ENCODE assay signal across 8 cellular contexts in genomic region chr16:228917-229730, GRCh38. TPM values are rescaled to one million over a fixed set of nuclear protein-coding genes. Genes with fewer than 3 reads are reported as not detected.
DNase-seq lines count a peak whose midpoint lies in the region; ATAC-seq and TF ChIP-seq lines count a peak whose summit lies in the region.

LUC7L (minus strand) TSS chr16:229449; CDS start chr16:229339, 110 bp downstream.

- no peaks in the 10 kb centered on the region for H3K9me3 Mint-ChIP-seq in activated naive CD4-positive, alpha-beta T cell treated with anti-CD3 and anti-CD28 coated beads, Interleukin-2, amount 50 U/mL, for 24 hours

- H3K4me3 ChIP-seq in HFF-Myc (replicated peaks; ENCODE audit: low read depth, low read length) (peak within 1 kb of the TSS; percentile 98), NB4 (ENCODE audit: low read depth, low read length) (peak within 1 kb of the TSS; percentile 92), suprapubic skin (peak within 1 kb of the TSS; percentile 74)

- no peaks in the 10 kb centered on the region for H3K9me3 ChIP-seq in suprapubic skin

- 7% methylated on average over 19 of the region's 84 CpGs for WGBS in suprapubic skin

- DNase-seq in GM03348 (ENCODE audit: low spot score) (peak; percentile 97), HFF-Myc (ENCODE audit: extremely low read depth, low read depth) (peak; percentile 40), NB4 (ENCODE audit: low read depth) (peak; percentile 85), globus pallidus (ENCODE audit: low spot score) (peak; percentile 89), occipital lobe (lab: John Stamatoyannopoulos, UW) (peak; percentile 84), suprapubic skin (ENCODE audit: low spot score in 2 of 2) (peak; percentile 90 to 93)

- H3K36me3 Mint-ChIP-seq in activated naive CD4-positive, alpha-beta T cell treated with anti-CD3 and anti-CD28 coated beads, Interleukin-2, amount 50 U/mL, for 24 hours, result peaks cover 4% of the 10 kb centered on the region

- H3K27me3 Mint-ChIP-seq in activated naive CD4-positive, alpha-beta T cell treated with anti-CD3 and anti-CD28 coated beads, Interleukin-2, amount 50 U/mL, for 24 hours, result no peaks in the 10 kb centered on the region

- peaks cover 27% of the 10 kb centered on the region for H3K4me1 ChIP-seq in suprapubic skin

- peak; percentile 96 for ATAC-seq in SK-N-SH treated with all-trans-retinoic acid at 6 μM for 48 hours

- no peak for TF ChIP-seq CTCF in HFF-Myc (IDR thresholded peaks at IDR 0.05; ENCODE audit: low read depth, low read length, missing control alignments)
- no peak for TF ChIP-seq CTCF in NB4 (IDR thresholded peaks at IDR 0.05; ENCODE audit: low read depth, low read length)
- no peak for TF ChIP-seq CTCF in suprapubic skin (IDR thresholded peaks at IDR 0.05)

- H3K27me3 ChIP-seq in suprapubic skin, result no peaks in the 10 kb centered on the region

- H3K27ac ChIP-seq in suprapubic skin, result peak within 1 kb of the TSS; percentile 94

- peak; percentile 95 for TF ChIP-seq POLR2A in NB4 (IDR thresholded peaks at IDR 0.05; ENCODE audit: extremely low read depth, insufficient read length)
- peak; percentile 71 to 96 for TF ChIP-seq POLR2A in suprapubic skin (IDR thresholded peaks at IDR 0.05)

- peaks cover 36% of the 10 kb centered on the region for H3K4me1 Mint-ChIP-seq in activated naive CD4-positive, alpha-beta T cell treated with anti-CD3 and anti-CD28 coated beads, Interleukin-2, amount 50 U/mL, for 24 hours

- peak within 1 kb of the TSS; percentile 91 for H3K4me3 Mint-ChIP-seq in activated naive CD4-positive, alpha-beta T cell treated with anti-CD3 and anti-CD28 coated beads, Interleukin-2, amount 50 U/mL, for 24 hours

- peak within 1 kb of the TSS; percentile 92 for H3K27ac Mint-ChIP-seq in activated naive CD4-positive, alpha-beta T cell treated with anti-CD3 and anti-CD28 coated beads, Interleukin-2, amount 50 U/mL, for 24 hours

- TF ChIP-seq EP300 in suprapubic skin (IDR thresholded peaks at IDR 0.05), result no peak

- H3K36me3 ChIP-seq in suprapubic skin, result peaks cover 30% of the 10 kb centered on the region

TF ChIP-seq in SK-N-SH treated with all-trans-retinoic acid at 6 μM for 48 hours, 23 proteins besides CTCF, POLR2A, EP300 and RAD21:
- TF ChIP-seq PATZ1 (CRISPR knock-in tag; IDR thresholded peaks at IDR 0.05; ENCODE audit: borderline replicate concordance) (no peak), ZFP3 (CRISPR knock-in tag; IDR thresholded peaks at IDR 0.05) (0 out of 2 replicates have a peak, but pooled peaks have one; percentile 64), RARB (CRISPR knock-in tag; IDR thresholded peaks at IDR 0.05) (no peak), ZNF565 (CRISPR knock-in tag; conservative IDR thresholded peaks at IDR 0.05; ENCODE audit: low read depth) (no peak), POU6F1 (CRISPR knock-in tag; IDR thresholded peaks at IDR 0.05; ENCODE audit: borderline replicate concordance, low read depth) (peak; percentile 25; the same call in 1 of the 2 replicates), SNAI2 (CRISPR knock-in tag; IDR thresholded peaks at IDR 0.05) (peak; percentile 67; the same call in 1 of the 2 replicates), CSDC2 (CRISPR knock-in tag; IDR thresholded peaks at IDR 0.05) (0 out of 2 replicates have a peak, but pooled peaks have one; percentile 60)
TF ChIP-seq in SK-N-SH treated with all-trans-retinoic acid at 6 μM for 48 hours: peak in this region for 4.

RNA-seq across cellular contexts. Expression of gene LUC7L, which starts in this region (rescaled TPM):
- total RNA-seq in occipital lobe, result 76.4 TPM
- 100 to 1,000 TPM in 1 of 4 donors, 10 to 100 TPM in 3; 47.6 to 206 (median 59.5) TPM for total RNA-seq in suprapubic skin

Comparison
In these comparisons a context has a peak if more than half of its experiments do, and no peak if none do; other contexts are left out.
1. Peak in every context shown above with its lines: DNase-seq, ATAC-seq, H3K4me3 ChIP-seq and H3K27ac ChIP-seq.
2. DNase-seq: peak in every context shown above with its lines; median percentile 97 in GM03348; 92 in suprapubic skin; 89 in globus pallidus; 85 in NB4; 84 in occipital lobe; 40 in HFF-Myc.